17 cellular contexts compared by ENCODE assay signal in genomic region chr14:74064883-74065282, GRCh38.
"Had no signal": no experiment of that assay in that cellular context is flagged by ENCODE, and none has a peak within 500 bp of the region (broad histone marks: within the 10 kb centered on the region; RNA-seq: fewer than 3 reads in every experiment).

No MANE protein-coding gene starts in this region.

- H3K27ac ChIP-seq: esophagus muscularis mucosa, tibial artery, vagina had no signal

- H3K4me1 Mint-ChIP-seq: activated B cell treated with CpG ODN at 0.5 μM for 24 hours; activated CD4-positive, alpha-beta T cell treated with anti-CD3 and anti-CD28 coated beads, Interleukin-2, amount 10 ng/mL, durations not matched to agents 7 days and 5 days; nephron; stimulated activated memory B cell treated with anti-CD40 and anti-IgM and Interleukin-4, amounts not matched to agents 10 μg/mL and 1 μg/mL and 100 μg/mL, for 72 hours had no signal

- H3K4me3 ChIP-seq: esophagus muscularis mucosa, tibial artery, vagina had no signal

- H3K9me3 ChIP-seq: esophagus muscularis mucosa, tibial artery, vagina had no signal

- H3K4me1 ChIP-seq: esophagus muscularis mucosa, tibial artery, vagina had no signal

- H3K27me3 Mint-ChIP-seq: activated B cell treated with CpG ODN at 0.5 μM for 24 hours; activated CD4-positive, alpha-beta T cell treated with anti-CD3 and anti-CD28 coated beads, Interleukin-2, amount 10 ng/mL, durations not matched to agents 7 days and 5 days; activated naive CD8-positive, alpha-beta T cell treated with anti-CD3 and anti-CD28 coated beads, Interleukin-2, amount 50 U/mL, for 24 hours; stimulated activated memory B cell treated with anti-CD40 and anti-IgM and Interleukin-4, amounts not matched to agents 10 μg/mL and 1 μg/mL and 100 μg/mL, for 72 hours had no signal

- H3K27ac Mint-ChIP-seq: activated B cell treated with CpG ODN at 0.5 μM for 24 hours; activated CD4-positive, alpha-beta T cell treated with anti-CD3 and anti-CD28 coated beads, Interleukin-2, amount 10 ng/mL, durations not matched to agents 7 days and 5 days; activated naive CD4-positive, alpha-beta T cell treated with anti-CD3 and anti-CD28 coated beads for 36 hours; activated naive CD8-positive, alpha-beta T cell treated with anti-CD3 and anti-CD28 coated beads, Interleukin-2, amount 50 U/mL, for 24 hours; activated T-helper 1 cell treated with anti-CD3 and anti-CD28 coated beads, Interleukin-12 subunit alpha, Interleukin-12 subunit beta, Interleukin-2, Interleukin-4 antibody, amounts not matched to agents 30 ng/mL and 10 ng/mL and 1 ng/mL, durations not matched to agents 14 hours and 24 hours and 36 hours; nephron; stimulated activated memory B cell treated with anti-CD40 and anti-IgM and Interleukin-4, amounts not matched to agents 10 μg/mL and 1 μg/mL and 100 μg/mL, for 72 hours had no signal

- ATAC-seq: activated naive CD8-positive, alpha-beta T cell treated with anti-CD3 and anti-CD28 coated beads, Interleukin-2, amount 50 U/mL, for 24 hours; stimulated activated memory B cell treated with anti-CD40 and anti-IgM and Interleukin-4, amounts not matched to agents 10 μg/mL and 1 μg/mL and 100 μg/mL, for 72 hours had no signal

- H3K9me3 Mint-ChIP-seq: activated B cell treated with CpG ODN at 0.5 μM for 24 hours; activated CD4-positive, alpha-beta T cell treated with anti-CD3 and anti-CD28 coated beads, Interleukin-2, amount 10 ng/mL, durations not matched to agents 7 days and 5 days; activated naive CD4-positive, alpha-beta T cell treated with anti-CD3 and anti-CD28 coated beads for 36 hours; activated naive CD8-positive, alpha-beta T cell treated with anti-CD3 and anti-CD28 coated beads, Interleukin-2, amount 50 U/mL, for 24 hours; activated T-helper 1 cell treated with anti-CD3 and anti-CD28 coated beads, Interleukin-12 subunit alpha, Interleukin-12 subunit beta, Interleukin-2, Interleukin-4 antibody, amounts not matched to agents 30 ng/mL and 10 ng/mL and 1 ng/mL, durations not matched to agents 14 hours and 24 hours and 36 hours; nephron; stimulated activated memory B cell treated with anti-CD40 and anti-IgM and Interleukin-4, amounts not matched to agents 10 μg/mL and 1 μg/mL and 100 μg/mL, for 72 hours had no signal

- H3K4me3 Mint-ChIP-seq: activated B cell treated with CpG ODN at 0.5 μM for 24 hours; activated CD4-positive, alpha-beta T cell treated with anti-CD3 and anti-CD28 coated beads, Interleukin-2, amount 10 ng/mL, durations not matched to agents 7 days and 5 days; activated naive CD4-positive, alpha-beta T cell treated with anti-CD3 and anti-CD28 coated beads for 36 hours; activated naive CD8-positive, alpha-beta T cell treated with anti-CD3 and anti-CD28 coated beads, Interleukin-2, amount 50 U/mL, for 24 hours; activated T-helper 1 cell treated with anti-CD3 and anti-CD28 coated beads, Interleukin-12 subunit alpha, Interleukin-12 subunit beta, Interleukin-2, Interleukin-4 antibody, amounts not matched to agents 30 ng/mL and 10 ng/mL and 1 ng/mL, durations not matched to agents 14 hours and 24 hours and 36 hours; nephron; stimulated activated memory B cell treated with anti-CD40 and anti-IgM and Interleukin-4, amounts not matched to agents 10 μg/mL and 1 μg/mL and 100 μg/mL, for 72 hours had no signal

- H3K27me3 ChIP-seq: esophagus muscularis mucosa, tibial artery, vagina had no signal

- DNase-seq: activated B cell treated with CpG ODN at 0.5 μM for 24 hours; activated CD4-positive, alpha-beta T cell treated with anti-CD3 and anti-CD28 coated beads, Interleukin-2, amount 10 ng/mL, durations not matched to agents 7 days and 5 days; activated naive CD4-positive, alpha-beta T cell treated with anti-CD3 and anti-CD28 coated beads for 36 hours; activated naive CD8-positive, alpha-beta T cell treated with anti-CD3 and anti-CD28 coated beads, Interleukin-2, amount 50 U/mL, for 24 hours; foreskin melanocyte; head of caudate nucleus; nucleus accumbens; posterior cingulate gyrus; retina; stimulated activated CD4-positive, alpha-beta T cell treated with anti-CD3 and anti-CD28 coated beads, Interleukin-2, amount 100 ng/mL, for 48 hours; T-helper 2 cell; tibial artery had no signal
